In genomic region chr19:42129399-42130253, GRCh38 we compare ENCODE assay signal across 9 cellular contexts. TPM values are rescaled to one million over a fixed set of nuclear protein-coding genes. Genes with fewer than 3 reads are reported as not detected.
DNase-seq lines count a peak whose midpoint lies in the region; ATAC-seq, FAIRE-seq and TF ChIP-seq lines count a peak whose summit lies in the region.
"Had no signal": no experiment of that assay in that cellular context is flagged by ENCODE, and none has a peak within 500 bp of the region (broad histone marks: within the 10 kb centered on the region; RNA-seq: fewer than 3 reads in every experiment).

No MANE protein-coding gene starts in this region.

- peak overlapping the region; percentile 61 for H2BK20ac ChIP-seq in H1 (ENCODE audit: low read length)

- no peak overlapping the region for H4K8ac ChIP-seq in H1 (ENCODE audit: extremely low read depth, insufficient read depth, low read length)

- no peak overlapping the region for H3K27ac ChIP-seq in H1 (ENCODE audit: low read depth, low read length)
- H3K27ac ChIP-seq in skin epidermis = peak overlapping the region in 13 of 21 experiments; percentile 9 to 81 (median 70)
- H3K27ac ChIP-seq in uterus = no peak overlapping the region

- H3K23me2 ChIP-seq in H1 (ENCODE audit: low read depth, low read length) = peaks cover 3% of the 10 kb centered on the region; the same call in 1 of the 2 replicates

- DNase-seq in GM12891 (ENCODE audit: insufficient read length, low spot score) (no peak), NCI-H1694 (lab: John Stamatoyannopoulos, UW) (peak; percentile 70), H1 (ENCODE audit: low read depth in 1 of 2, low spot score in 2 of 2) (no peak), UCSD-AML1 (lab: John Stamatoyannopoulos, UW; ENCODE audit: unreplicated experiment) (no peak), uterus (no peak)
- no peak for DNase-seq in activated CD4-positive, alpha-beta T cell treated with anti-CD3 and anti-CD28 coated beads, Interleukin-2, amount 50 U/mL, for 4 hours

- intact Hi-C loops in uterus (cut with DNase I; ENCODE audit: low total_unique reads) = no loop called here

- H4K5ac ChIP-seq in H1 (ENCODE audit: insufficient read length, low read depth, low read length) = no peak overlapping the region

- ATAC-seq in GM21576 (IDR thresholded peaks at IDR 0.05; ENCODE audit: unreplicated experiment) = peak; percentile 41

- no peak overlapping the region for H3K23ac ChIP-seq in H1 (ENCODE audit: insufficient read length)

- H3K14ac ChIP-seq in H1 (ENCODE audit: insufficient read length) = no peak overlapping the region

- no peaks in the 10 kb centered on the region for H3K79me2 ChIP-seq in H1 (ENCODE audit: control insufficient read depth in 1 of 2, insufficient read depth in 2 of 2, low read length in 2 of 2)

- H4K20me1 ChIP-seq in H1 (replicated peaks in 1 of 2; ENCODE audit: control insufficient read depth in 1 of 2, insufficient read depth in 2 of 2, low read length in 2 of 2) = peaks cover 0 to 2% of the 10 kb centered on the region in 2 experiments

- H3K36me3 ChIP-seq in H1 (ENCODE audit: control insufficient read depth in 2 of 4, insufficient read depth in 4 of 4, low read length in 3 of 4) (no peaks in the 10 kb centered on the region), uterus (no peaks in the 10 kb centered on the region)

- H3K4me2 ChIP-seq in H1 (ENCODE audit: insufficient read depth in 1 of 2, low read depth in 2 of 2, low read length in 2 of 2) = no peak overlapping the region

- POLR2A ChIA-PET in H1 (lab: Charles Lee; ENCODE audit: partially characterized antibody) = interaction anchor here (0.7 to 0.9 kb wide), 4 partner anchors 10 to 114 kb away, joined by 3 to 4 read pairs (median 3); no protein-coding TSS in a partner anchor

- no peak overlapping the region for H2AFZ ChIP-seq in H1 (ENCODE audit: low read length)

- CTCF ChIA-PET in H1 (lab: Charles Lee; ENCODE audit: partially characterized antibody) = interaction anchor here (0.8 to 3.8 kb wide), 6 partner anchors 10 to 316 kb away, joined by 3 to 33 read pairs (median 4); no protein-coding TSS in a partner anchor

- peak overlapping the region; percentile 42 for H3K4ac ChIP-seq in H1 (replicated peaks; ENCODE audit: insufficient read length, low read depth, low read length)

- TF ChIP-seq POLR2A in GM12891 (IDR thresholded peaks at IDR 0.05; ENCODE audit: low read depth, low read length) = no peak
- TF ChIP-seq POLR2A in H1 (IDR thresholded peaks at IDR 0.05; ENCODE audit: control extremely low read depth in 1 of 2, low read depth in 2 of 2, low read length in 2 of 2) = no peak
- TF ChIP-seq POLR2A in uterus (IDR thresholded peaks at IDR 0.05) = no peak

- H2BK120ac ChIP-seq in H1 (replicated peaks; ENCODE audit: low read depth, low read length) = no peak overlapping the region

- WGBS in H1 (ENCODE audit: extremely low coverage in 1 of 2, insufficient coverage in 1 of 2, insufficient read length in 1 of 2, insufficient replicate concordance in 2 of 2, low coverage in 1 of 2, low lambda C conversion rate in 2 of 2, missing lambda C conversion rate in 1 of 2), 2 experiments = 81% methylated on average over 19 of the region's 20 CpGs; no CpG with 5 or more reads in 1 of the 2 experiments

- no peak overlapping the region; a peak in 1 of 7 replicates for H3K9ac ChIP-seq in H1 (replicated peaks in 1 of 4; ENCODE audit: extremely low read depth in 1 of 4, low read depth in 3 of 4, low read length in 3 of 4)

- H3K4me1 ChIP-seq in H1 (replicated peaks in 1 of 4; ENCODE audit: control insufficient read depth in 3 of 4, insufficient read depth in 4 of 4, low read length in 3 of 4) (peaks cover 3 to 12% (median 10%) of the 10 kb centered on the region in 4 experiments; a peak in 6 of 7 replicates), uterus (no peaks in the 10 kb centered on the region)

- FAIRE-seq in GM12891 (lab: Jason Lieb, UNC) (peak; percentile 99), H1 (lab: Jason Lieb, UNC) (no peak)

- H3K27me3 ChIP-seq in H1 (replicated peaks in 1 of 4; ENCODE audit: control insufficient read depth in 3 of 4, extremely low read depth in 1 of 4, insufficient read depth in 3 of 4, low read length in 3 of 4) (peaks cover 0 to 17% (median 8%) of the 10 kb centered on the region in 4 experiments; a peak in 5 of 7 replicates), uterus (peaks cover 4 to 14% of the 10 kb centered on the region in 2 donors)

- H2BK12ac ChIP-seq in H1 (ENCODE audit: low read depth, low read length) = peak overlapping the region; percentile 87; the same call in 1 of the 2 replicates

- no peak overlapping the region for H3K18ac ChIP-seq in H1 (ENCODE audit: extremely low read depth, low read length)

- H3K9me3 ChIP-seq in H1 (ENCODE audit: insufficient read depth in 2 of 2, low read depth in 1 of 2, low read length in 1 of 2) (no peaks in the 10 kb centered on the region), uterus (no peaks in the 10 kb centered on the region)

- no peak overlapping the region for H3K4me3 ChIP-seq in H1 (ENCODE audit: extremely low read depth in 1 of 4, insufficient read depth in 2 of 4, low read depth in 3 of 4, low read length in 4 of 4)
- peak overlapping the region in 2 of 7 experiments; percentile 9 to 23 for H3K4me3 ChIP-seq in skin epidermis
- H3K4me3 ChIP-seq in uterus = no peak overlapping the region

- peak overlapping the region; percentile 89 for H4K91ac ChIP-seq in H1 (replicated peaks; ENCODE audit: insufficient read length, low read length)

- peak overlapping the region; percentile 94 for H2BK15ac ChIP-seq in H1 (ENCODE audit: low read length)

- TF ChIP-seq CTCF in H1 (IDR thresholded peaks at IDR 0.05; ENCODE audit: control extremely low read depth in 1 of 3, insufficient read depth in 1 of 3, low read depth in 1 of 3, low read length in 3 of 3) (no peak), uterus (IDR thresholded peaks at IDR 0.05) (no peak)

- H2AK5ac ChIP-seq in H1 (ENCODE audit: low read depth, low read length) = peak overlapping the region; percentile 96

- H2BK5ac ChIP-seq in H1 (ENCODE audit: low read depth, low read length) = no peak overlapping the region

- TF ChIP-seq EP300 in H1 (IDR thresholded peaks at IDR 0.05; ENCODE audit: borderline replicate concordance in 1 of 2, low read depth in 2 of 2, low read length in 2 of 2) = no peak

- no peaks in the 10 kb centered on the region for H3K79me1 ChIP-seq in H1 (ENCODE audit: low read depth, low read length)

- no peak overlapping the region for H3K56ac ChIP-seq in H1 (replicated peaks; ENCODE audit: insufficient read length, low read depth, low read length)

- TF ChIP-seq RAD21 in H1 (IDR thresholded peaks at IDR 0.05 in 1 of 2, conservative IDR thresholded peaks at IDR 0.05 in 1 of 2; ENCODE audit: low read depth in 2 of 2, low read length in 2 of 2) = no peak

TF ChIP-seq in GM12891, 5 proteins besides CTCF, POLR2A, EP300 and RAD21:
- TF ChIP-seq SPI1 (IDR thresholded peaks at IDR 0.05; ENCODE audit: low read depth, low read length) (peak; percentile 97), PAX5 (IDR thresholded peaks at IDR 0.05; ENCODE audit: insufficient read depth, low read length, severe bottlenecking) (no peak), POLR2AphosphoS5 (IDR thresholded peaks at IDR 0.05; ENCODE audit: low read depth, low read length) (no peak), POU2F2 (IDR thresholded peaks at IDR 0.05; ENCODE audit: low read depth, low read length) (peak; percentile 66), TAF1 (IDR thresholded peaks at IDR 0.05; ENCODE audit: low read depth, low read length) (no peak)
TF ChIP-seq in GM12891: peak in this region for 2.

TF ChIP-seq in H1, 55 proteins besides CTCF, POLR2A, EP300 and RAD21 (continues in another document):
- TF ChIP-seq CHD2 (IDR thresholded peaks at IDR 0.05; ENCODE audit: low read length) (no peak), SUZ12 (IDR thresholded peaks at IDR 0.05; ENCODE audit: low read length) (no peak), SRF (IDR thresholded peaks at IDR 0.05; ENCODE audit: low read depth, low read length) (no peak), MAX (IDR thresholded peaks at IDR 0.05) (no peak)

RNA-seq across cellular contexts. Expression of gene POU2F2, which starts 2.6 kb away (rescaled TPM):
- 33.8 TPM for polyA plus RNA-seq in GM12891 (2012; ENCODE audit: low read depth, missing spikeins)
- total RNA-seq in H1 (2021; fragmentation: NEBNext Ultra II Directional; extraction: Animal tissue kit (Norgen Biotek cat#: 25700)) = 6.1 and 7.2 TPM in 2 replicates
- polyA plus RNA-seq in H1 (2011; rRNA removed) = 5.0 and 7.3 TPM in 2 replicates
- polyA plus RNA-seq in H1 (2011; cell fraction: cytosol; rRNA removed) = 4.2 TPM
- polyA plus RNA-seq in H1 (2011; cell fraction: nucleus; rRNA removed) = 22.7 TPM
- 6.2 to 8.0 TPM (median 7.3 TPM) in 4 replicates for polyA plus RNA-seq in H1 (2012, experiment 1 of 2)
- polyA plus RNA-seq in H1 (2012, experiment 2 of 2) = 2.7 TPM
- 14.6 TPM for polyA plus RNA-seq in H1 (2013, experiment 1 of 2)
- 10.8 TPM for polyA plus RNA-seq in H1 (2013, experiment 2 of 2)
- polyA minus RNA-seq in H1 (2011; rRNA and poly(A)+ RNA removed) = 1.3 and 2.0 TPM in 2 replicates
- 1.3 TPM for polyA minus RNA-seq in H1 (2011; cell fraction: cytosol; rRNA and poly(A)+ RNA removed)
- 5.9 TPM for polyA minus RNA-seq in H1 (2011; cell fraction: nucleus; rRNA and poly(A)+ RNA removed)
- 1 to 10 TPM in 1 of 4 donors, under 1 TPM in 2, not detected in 1; 0.55 to 3.2 (median 0.77) TPM for total RNA-seq in uterus
- total RNA-seq: SK-MEL-5 had no signal

RNA-seq across cellular contexts. Expression of gene ZNF574, which starts 53.7 kb away (rescaled TPM):
- polyA plus RNA-seq in GM12891 (2012; ENCODE audit: low read depth, missing spikeins) = 6.1 TPM
- 27.0 and 28.6 TPM in 2 replicates for total RNA-seq in H1 (2021; fragmentation: NEBNext Ultra II Directional; extraction: Animal tissue kit (Norgen Biotek cat#: 25700))
- 38.8 and 53.8 TPM in 2 replicates for polyA plus RNA-seq in H1 (2011; rRNA removed)
- 27.7 TPM for polyA plus RNA-seq in H1 (2011; cell fraction: cytosol; rRNA removed)
- polyA plus RNA-seq in H1 (2011; cell fraction: nucleus; rRNA removed) = 31.4 TPM
- 12.2 to 27.2 TPM (median 24.2 TPM) in 4 replicates for polyA plus RNA-seq in H1 (2012, experiment 1 of 2)
- polyA plus RNA-seq in H1 (2012, experiment 2 of 2) = 22.8 TPM
- polyA plus RNA-seq in H1 (2013, experiment 1 of 2) = 13.2 TPM
- polyA plus RNA-seq in H1 (2013, experiment 2 of 2) = 11.9 TPM
- polyA minus RNA-seq in H1 (2011; rRNA and poly(A)+ RNA removed) = 41.6 and 41.8 TPM in 2 replicates
- polyA minus RNA-seq in H1 (2011; cell fraction: cytosol; rRNA and poly(A)+ RNA removed) = 35.7 TPM
- polyA minus RNA-seq in H1 (2011; cell fraction: nucleus; rRNA and poly(A)+ RNA removed) = 29.8 TPM
- 10 to 100 TPM in 3 of 4 donors, 1 to 10 TPM in 1; 5.6 to 19.9 (median 14.1) TPM for total RNA-seq in uterus

RNA-seq across cellular contexts. Expression of gene GRIK5, which starts 59.6 kb away (rescaled TPM):
- polyA plus RNA-seq in GM12891 (2012; ENCODE audit: low read depth, missing spikeins) = 0.15 TPM
- 42.9 and 45.1 TPM in 2 replicates for total RNA-seq in H1 (2021; fragmentation: NEBNext Ultra II Directional; extraction: Animal tissue kit (Norgen Biotek cat#: 25700))
- polyA plus RNA-seq in H1 (2011; rRNA removed) = 17.8 and 25.3 TPM in 2 replicates
- polyA plus RNA-seq in H1 (2011; cell fraction: cytosol; rRNA removed) = 14.1 TPM
- polyA plus RNA-seq in H1 (2011; cell fraction: nucleus; rRNA removed) = 57.6 TPM
- polyA plus RNA-seq in H1 (2012, experiment 1 of 2) = 29.3 to 50.3 TPM (median 45.8 TPM) in 4 replicates
- polyA plus RNA-seq in H1 (2012, experiment 2 of 2) = 31.9 TPM
- 28.4 TPM for polyA plus RNA-seq in H1 (2013, experiment 1 of 2)
- 28.1 TPM for polyA plus RNA-seq in H1 (2013, experiment 2 of 2)
- 23.8 and 25.7 TPM in 2 replicates for polyA minus RNA-seq in H1 (2011; rRNA and poly(A)+ RNA removed)
- 22.3 TPM for polyA minus RNA-seq in H1 (2011; cell fraction: cytosol; rRNA and poly(A)+ RNA removed)
- polyA minus RNA-seq in H1 (2011; cell fraction: nucleus; rRNA and poly(A)+ RNA removed) = 21.2 TPM
- total RNA-seq in uterus = 10 to 100 TPM in 1 of 4 donors, 1 to 10 TPM in 2, not detected in 1; 5.6 to 17.8 (median 7.0) TPM
- total RNA-seq: SK-MEL-5 had no signal

Comparison
In these comparisons a context has a peak if more than half of its experiments do, and no peak if none do; other contexts are left out.
1. H3K27ac ChIP-seq: peak in skin epidermis (13 of 21); none in H1 (single experiment) and uterus (0 of 2).